15 cellular contexts compared by ENCODE assay signal in genomic region chr6:3382399-3383279, GRCh38.
DNase-seq lines count a peak whose midpoint lies in the region; ATAC-seq, FAIRE-seq and TF ChIP-seq lines count a peak whose summit lies in the region.
"Had no signal": no experiment of that assay in that cellular context is flagged by ENCODE, and none has a peak within 500 bp of the region (broad histone marks: within the 10 kb centered on the region; RNA-seq: fewer than 3 reads in every experiment).

No MANE protein-coding gene starts in this region.

- FAIRE-seq in HTR-8/SVneo (lab: Jason Lieb, UNC): no peak

- intact Hi-C loops in mucosa of descending colon (cut with DNase I, micrococcal nuclease): no loop called here

- no peak overlapping the region for H3K4me3 Mint-ChIP-seq in brain
- H3K4me3 Mint-ChIP-seq: activated CD4-positive, alpha-beta memory T cell treated with anti-CD3 and anti-CD28 coated beads for 36 hours had no signal

- H3K36me3 ChIP-seq in ACC112 (ENCODE audit: insufficient read depth, low read length) (no peaks in the 10 kb centered on the region), mucosa of descending colon (ENCODE audit: low read depth) (no peaks in the 10 kb centered on the region)
- H3K36me3 ChIP-seq: vagina had no signal

- no peak overlapping the region for H2AFZ ChIP-seq in ACC112 (ENCODE audit: low read length, unreplicated experiment)

- H3K27ac ChIP-seq in ACC112 (ENCODE audit: low read depth, low read length): peak overlapping the region; percentile 0; the same call in 1 of the 2 replicates
- H3K27ac ChIP-seq: vagina had no signal

- no peaks in the 10 kb centered on the region for H3K27me3 Mint-ChIP-seq in brain
- H3K27me3 Mint-ChIP-seq: activated CD4-positive, alpha-beta memory T cell treated with anti-CD3 and anti-CD28 coated beads for 36 hours had no signal

- H3K9me3 Mint-ChIP-seq in brain: peaks cover 0 to 7% (median 0%) of the 10 kb centered on the region in 5 experiments
- H3K9me3 Mint-ChIP-seq: activated CD4-positive, alpha-beta memory T cell treated with anti-CD3 and anti-CD28 coated beads for 36 hours; IgD-negative memory B cell had no signal

- H3K27me3 ChIP-seq in ACC112 (ENCODE audit: insufficient read depth, low read length): no peaks in the 10 kb centered on the region
- H3K27me3 ChIP-seq: vagina had no signal

- TF ChIP-seq CTCF in brain (conservative IDR thresholded peaks at IDR 0.05): no peak
- no peak for TF ChIP-seq CTCF in mucosa of descending colon (IDR thresholded peaks at IDR 0.05)

- peaks cover 82% of the 10 kb centered on the region for H3K4me1 Mint-ChIP-seq in brain

- peak; percentile 78 for ATAC-seq in mucosa of descending colon
- no peak for ATAC-seq in GM18861 (IDR thresholded peaks at IDR 0.05; ENCODE audit: unreplicated experiment)
- ATAC-seq in HG03095 (IDR thresholded peaks at IDR 0.05; ENCODE audit: unreplicated experiment): no peak

- peaks cover 34% of the 10 kb centered on the region for H3K4me1 ChIP-seq in ACC112 (ENCODE audit: control insufficient read depth, insufficient read depth, low read length, unreplicated experiment)
- peaks cover 56% of the 10 kb centered on the region for H3K4me1 ChIP-seq in mucosa of descending colon (ENCODE audit: low read depth)

- no peaks in the 10 kb centered on the region for H3K79me2 ChIP-seq in ACC112 (ENCODE audit: control insufficient read depth, insufficient read depth, low read length, unreplicated experiment)

- peak overlapping the region; percentile 1 to 95 (median 18) for H3K27ac Mint-ChIP-seq in brain
- H3K27ac Mint-ChIP-seq: activated CD4-positive, alpha-beta memory T cell treated with anti-CD3 and anti-CD28 coated beads for 36 hours; IgD-negative memory B cell had no signal

- H3K4me3 ChIP-seq in ACC112 (ENCODE audit: low read depth, low read length) (no peak overlapping the region), mucosa of descending colon (no peak overlapping the region)
- H3K4me3 ChIP-seq: vagina had no signal

- no peaks in the 10 kb centered on the region for H3K9me3 ChIP-seq in mucosa of descending colon
- H3K9me3 ChIP-seq: vagina had no signal

- peaks cover 18% of the 10 kb centered on the region for H3K36me3 Mint-ChIP-seq in brain
- H3K36me3 Mint-ChIP-seq: activated CD4-positive, alpha-beta memory T cell treated with anti-CD3 and anti-CD28 coated beads for 36 hours had no signal

- DNase-seq in LHCN-M2 (ENCODE audit: low read depth) (peak; percentile 59), mucosa of descending colon (no peak), HTR-8/SVneo (ENCODE audit: insufficient read length, low spot score) (no peak)
- DNase-seq in activated CD4-positive, alpha-beta T cell treated with anti-CD3 and anti-CD28 coated beads, Interleukin-2, amount 50 U/mL, for 4 hours: no peak
- DNase-seq: activated CD4-positive, alpha-beta memory T cell treated with anti-CD3 and anti-CD28 coated beads for 36 hours; AML-193; mesendoderm; NCI-H1694 treated with DMSO at 0.1 percent for 48 hours; T-helper 1 cell had no signal
